ENCODE assay signal across 1 cellular context in the genomic region with DNA sequence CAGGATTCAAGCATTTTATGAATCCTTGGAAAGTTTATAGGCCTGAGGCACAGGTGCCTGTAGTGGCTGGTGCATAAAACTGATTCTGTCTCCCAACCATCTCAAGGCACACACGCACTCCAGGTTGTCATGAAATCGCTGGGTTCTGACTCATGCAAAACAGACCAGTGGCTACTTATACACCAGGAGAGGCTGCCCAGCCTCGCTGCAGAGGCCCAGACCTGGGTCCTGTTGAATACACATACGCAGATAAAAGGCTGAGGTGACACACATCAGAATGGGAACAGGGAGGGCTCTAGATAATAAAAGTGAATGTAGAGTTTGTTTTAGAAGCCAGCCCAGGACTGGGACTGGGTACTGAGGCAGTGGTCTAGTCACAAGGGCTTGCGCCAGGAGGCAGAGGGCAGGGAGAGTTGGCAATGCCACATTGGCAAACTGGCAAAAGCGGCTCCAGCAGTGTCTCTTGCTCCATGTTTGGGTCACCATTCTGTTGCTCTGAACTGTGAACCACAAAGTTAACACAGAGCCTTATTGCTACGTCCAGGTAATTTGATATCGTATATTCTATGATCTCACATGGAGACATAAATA.
TF ChIP-seq lines count a peak whose summit lies in the region.

No MANE protein-coding gene starts in this region.

TF ChIP-seq in SK-N-SH, 30 proteins besides CTCF, POLR2A, EP300 and RAD21 (continued from another document):
- no peak for TF ChIP-seq FOXJ3 (CRISPR knock-in tag; IDR thresholded peaks at IDR 0.05)
